ENCODE assay signal across 28 cellular contexts in the genomic region with DNA sequence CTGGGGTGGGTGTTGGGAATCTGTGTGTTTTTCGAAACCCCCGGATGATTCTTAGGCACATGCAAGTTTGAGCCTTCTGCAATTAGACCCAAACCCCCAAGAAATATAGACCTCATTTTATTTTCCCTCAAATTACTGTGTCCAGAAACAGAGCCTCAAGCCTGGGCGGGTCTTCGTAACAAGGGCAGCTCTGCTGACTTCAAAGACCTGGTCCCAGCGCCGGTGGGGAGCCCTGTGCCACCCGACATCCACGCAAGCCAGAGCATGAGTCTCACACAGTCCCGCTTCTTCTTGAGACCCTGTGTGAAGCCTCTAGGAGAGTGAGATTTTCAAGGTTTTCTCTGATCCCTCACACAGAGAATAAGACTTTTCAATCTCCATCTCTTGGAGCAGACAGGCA.
"Had no signal": no experiment of that assay in that cellular context is flagged by ENCODE, and none has a peak within 500 bp of the region (broad histone marks: within the 10 kb centered on the region; RNA-seq: fewer than 3 reads in every experiment).

No MANE protein-coding gene starts in this region.

- ATAC-seq: natural killer cell; psoas muscle; right cardiac atrium; right lobe of liver; stimulated activated effector memory CD8-positive, alpha-beta T cell treated with anti-CD3 and anti-CD28 coated beads, Interleukin-12 subunit alpha, Interleukin-12 subunit beta, amount 100 ng/mL, for 72 hours; stimulated activated naive B cell treated with anti-CD40 and anti-IgM and Interleukin-4, amounts not matched to agents 10 μg/mL and 1 μg/mL and 100 μg/mL, for 72 hours; upper lobe of right lung had no signal

- H3K36me3 ChIP-seq: neural progenitor cell, ovary, right lobe of liver, sigmoid colon, stomach, thoracic aorta, thyroid gland, tibial nerve, upper lobe of right lung, uterus had no signal

- H3K27ac Mint-ChIP-seq: natural killer cell; nephron; neural progenitor cell; progenitor cell of endocrine pancreas; stimulated activated effector memory CD8-positive, alpha-beta T cell treated with anti-CD3 and anti-CD28 coated beads, Interleukin-12 subunit alpha, Interleukin-12 subunit beta, amount 100 ng/mL, for 72 hours; stimulated activated naive B cell treated with anti-CD40 and anti-IgM and Interleukin-4, amounts not matched to agents 10 μg/mL and 1 μg/mL and 100 μg/mL, for 72 hours; stimulated activated naive CD8-positive, alpha-beta T cell treated with anti-CD3 and anti-CD28 coated beads, Interleukin-15, Interleukin-2, amounts not matched to agents 100 ng/mL and 50 ng/mL, for 24 hours; type B pancreatic cell had no signal

- H3K9ac ChIP-seq: neural progenitor cell, parathyroid adenoma had no signal

- H3K9me3 Mint-ChIP-seq: natural killer cell; nephron; neural progenitor cell; stimulated activated effector memory CD8-positive, alpha-beta T cell treated with anti-CD3 and anti-CD28 coated beads, Interleukin-12 subunit alpha, Interleukin-12 subunit beta, amount 100 ng/mL, for 72 hours; stimulated activated naive CD8-positive, alpha-beta T cell treated with anti-CD3 and anti-CD28 coated beads, Interleukin-15, Interleukin-2, amounts not matched to agents 100 ng/mL and 50 ng/mL, for 24 hours; type B pancreatic cell had no signal

- H3K4me3 Mint-ChIP-seq: natural killer cell; nephron; neural progenitor cell; stimulated activated effector memory CD8-positive, alpha-beta T cell treated with anti-CD3 and anti-CD28 coated beads, Interleukin-12 subunit alpha, Interleukin-12 subunit beta, amount 100 ng/mL, for 72 hours; stimulated activated naive B cell treated with anti-CD40 and anti-IgM and Interleukin-4, amounts not matched to agents 10 μg/mL and 1 μg/mL and 100 μg/mL, for 72 hours; stimulated activated naive CD8-positive, alpha-beta T cell treated with anti-CD3 and anti-CD28 coated beads, Interleukin-15, Interleukin-2, amounts not matched to agents 100 ng/mL and 50 ng/mL, for 24 hours; type B pancreatic cell had no signal

- H3K4me1 Mint-ChIP-seq: natural killer cell; nephron; stimulated activated effector memory CD8-positive, alpha-beta T cell treated with anti-CD3 and anti-CD28 coated beads, Interleukin-12 subunit alpha, Interleukin-12 subunit beta, amount 100 ng/mL, for 72 hours; stimulated activated naive B cell treated with anti-CD40 and anti-IgM and Interleukin-4, amounts not matched to agents 10 μg/mL and 1 μg/mL and 100 μg/mL, for 72 hours had no signal

- H3K79me2 ChIP-seq: parathyroid adenoma had no signal

- FAIRE-seq: small intestine had no signal

- H3K4me1 ChIP-seq: parathyroid adenoma, psoas muscle, right lobe of liver, sigmoid colon, stomach, thyroid gland, tibial nerve, upper lobe of right lung, uterus had no signal

- H3K27me3 ChIP-seq: neural progenitor cell, ovary, right lobe of liver, sigmoid colon, thyroid gland, tibial nerve, upper lobe of right lung, uterus had no signal

- H3K9me3 ChIP-seq: ovary, psoas muscle, right lobe of liver, sigmoid colon, stomach, thoracic aorta, thyroid gland, tibial nerve, upper lobe of right lung, uterus had no signal

- H3K4me3 ChIP-seq: neural progenitor cell, ovary, psoas muscle, right lobe of liver, sigmoid colon, stomach, thoracic aorta, thyroid gland, tibial nerve, upper lobe of right lung, uterus had no signal

- H3K4me2 ChIP-seq: neural progenitor cell had no signal

- H3K36me3 Mint-ChIP-seq: natural killer cell; neural progenitor cell; stimulated activated effector memory CD8-positive, alpha-beta T cell treated with anti-CD3 and anti-CD28 coated beads, Interleukin-12 subunit alpha, Interleukin-12 subunit beta, amount 100 ng/mL, for 72 hours; stimulated activated naive B cell treated with anti-CD40 and anti-IgM and Interleukin-4, amounts not matched to agents 10 μg/mL and 1 μg/mL and 100 μg/mL, for 72 hours; type B pancreatic cell had no signal

- H3K27me3 Mint-ChIP-seq: stimulated activated naive B cell treated with anti-CD40 and anti-IgM and Interleukin-4, amounts not matched to agents 10 μg/mL and 1 μg/mL and 100 μg/mL, for 72 hours; type B pancreatic cell had no signal

- DNase-seq: natural killer cell; occipital lobe; ovary; posterior cingulate gyrus; psoas muscle; right cardiac atrium; right lobe of liver; sigmoid colon; small intestine; stimulated activated CD4-positive, alpha-beta T cell treated with anti-CD3 and anti-CD28 coated beads, Interleukin-15, amount 100 ng/mL, for 24 hours; stimulated activated CD4-positive, alpha-beta T cell treated with anti-CD3 and anti-CD28 coated beads, Interleukin-2, amount 100 ng/mL, for 24 hours; stimulated activated CD4-positive, alpha-beta T cell treated with anti-CD3 and anti-CD28 coated beads, Interleukin-2, amount 100 ng/mL, for 48 hours; stimulated activated CD4-positive, alpha-beta T cell treated with anti-CD3 and anti-CD28 coated beads, Interleukin-4, amount 100 ng/mL, for 24 hours; stimulated activated naive B cell treated with anti-CD40 and anti-IgM and Interleukin-4, amounts not matched to agents 10 μg/mL and 1 μg/mL and 100 μg/mL, for 72 hours; stimulated activated naive CD4-positive, alpha-beta T cell treated with Interleukin-2 at 50 U/mL for 16 hours; stomach; thyroid gland; upper lobe of right lung; uterus had no signal

- H3K27ac ChIP-seq: neural progenitor cell, ovary, parathyroid adenoma, psoas muscle, right lobe of liver, sigmoid colon, stomach, thoracic aorta, thyroid gland, tibial nerve, upper lobe of right lung, uterus had no signal

- H2AFZ ChIP-seq: neural progenitor cell, parathyroid adenoma had no signal
